In genomic region chr12:107093547-107094448, GRCh38 we compare ENCODE assay signal across 8 cellular contexts. TPM values are rescaled to one million over a fixed set of nuclear protein-coding genes. Genes with fewer than 3 reads are reported as not detected.
DNase-seq lines count a peak whose midpoint lies in the region; ATAC-seq and TF ChIP-seq lines count a peak whose summit lies in the region.

Gene CRY1, minus strand, starts transcription at chr12:107093549. Its CDS starts 588 bp downstream, at chr12:107092961.

- peak; percentile 82 for ATAC-seq in GM21737 (IDR thresholded peaks at IDR 0.05; ENCODE audit: unreplicated experiment)
- ATAC-seq in activated T-helper 17 cell treated with anti-CD3 and anti-CD28 coated beads, Interleukin-2, amount 50 U/mL, for 72 hours (replicated peaks), result peak; percentile 89
- peak; percentile 84 to 85 for ATAC-seq in naive B cell (ENCODE audit: low read depth in 2 of 2)

- H3K27ac Mint-ChIP-seq in activated T-helper 17 cell treated with anti-CD3 and anti-CD28 coated beads, Interleukin-2, amount 50 U/mL, for 72 hours, result no peak within 1 kb of the TSS
- peak within 1 kb of the TSS in 2 of 6 donors; percentile 20 to 98 for H3K27ac Mint-ChIP-seq in naive B cell

- H3K4me3 ChIP-seq in fibroblast of mammary gland (ENCODE audit: control insufficient read depth, low read depth, low read length), result peak within 1 kb of the TSS; percentile 85

- H3K4me1 Mint-ChIP-seq in activated T-helper 17 cell treated with anti-CD3 and anti-CD28 coated beads, Interleukin-2, amount 50 U/mL, for 72 hours, result no peaks in the 10 kb centered on the region
- peaks cover 4 to 11% (median 9%) of the 10 kb centered on the region in 3 donors for H3K4me1 Mint-ChIP-seq in naive B cell

- H3K27ac ChIP-seq in RWPE1, result peak within 1 kb of the TSS; percentile 86

- no peak for TF ChIP-seq CTCF in RWPE1 (conservative IDR thresholded peaks at IDR 0.05; ENCODE audit: low read depth)
- no peak for TF ChIP-seq CTCF in fibroblast of mammary gland (conservative IDR thresholded peaks at IDR 0.05; ENCODE audit: control insufficient read depth, insufficient read depth, low read depth, low read length)

- no peaks in the 10 kb centered on the region for H3K9me3 Mint-ChIP-seq in activated T-helper 17 cell treated with anti-CD3 and anti-CD28 coated beads, Interleukin-2, amount 50 U/mL, for 72 hours
- peaks cover 0 to 15% (median 9%) of the 10 kb centered on the region in 7 donors for H3K9me3 Mint-ChIP-seq in naive B cell

- DNase-seq in DMS 273 treated with DMSO at 0.1 percent for 48 hours (lab: John Stamatoyannopoulos, UW), result peak; percentile 66
- peak; percentile 86 to 91 for DNase-seq in Kasumi-1 (lab: John Stamatoyannopoulos, UW)
- peak; percentile 92 for DNase-seq in RWPE1 (ENCODE audit: low spot score)
- DNase-seq in fibroblast of mammary gland (ENCODE audit: low read depth), result peak; percentile 91
- DNase-seq in naive B cell, result peak; percentile 91
- peak; percentile 86 to 87 for DNase-seq in stimulated activated CD8-positive, alpha-beta memory T cell treated with anti-CD3 and anti-CD28 coated beads, Interleukin-7, amount 100 ng/mL, for 48 hours (ENCODE audit: extremely low read depth in 1 of 2, low read depth in 1 of 2)

- peaks cover 4% of the 10 kb centered on the region for H3K27me3 Mint-ChIP-seq in activated T-helper 17 cell treated with anti-CD3 and anti-CD28 coated beads, Interleukin-2, amount 50 U/mL, for 72 hours
- peaks cover 14 to 20% (median 15%) of the 10 kb centered on the region in 3 donors for H3K27me3 Mint-ChIP-seq in naive B cell

- H3K4me3 Mint-ChIP-seq in activated T-helper 17 cell treated with anti-CD3 and anti-CD28 coated beads, Interleukin-2, amount 50 U/mL, for 72 hours, result no peak within 1 kb of the TSS
- peak within 1 kb of the TSS in 1 of 8 donors; percentile 98 for H3K4me3 Mint-ChIP-seq in naive B cell

- no peaks in the 10 kb centered on the region for H3K36me3 Mint-ChIP-seq in activated T-helper 17 cell treated with anti-CD3 and anti-CD28 coated beads, Interleukin-2, amount 50 U/mL, for 72 hours (ENCODE audit: low read depth)
- H3K36me3 Mint-ChIP-seq in naive B cell, result peaks cover 0 to 6% of the 10 kb centered on the region in 2 donors

- POLR2A ChIA-PET in RWPE1 (lab: Yijun Ruan, JAX; ENCODE audit: low non-redundant PET), result no interaction called here

- CTCF ChIA-PET in RWPE1 (lab: Yijun Ruan, JAX), result interaction anchor here (1.1 kb wide), 1 partner anchor 19 kb away, joined by 3 read pairs; no protein-coding TSS in a partner anchor

RNA-seq across cellular contexts. Expression of gene CRY1, which starts in this region (rescaled TPM):
- 10 to 100 TPM; 14.6 to 21.6 TPM for total RNA-seq in activated T-helper 17 cell treated with anti-CD3 and anti-CD28 coated beads, Interleukin-2, amount 50 U/mL, for 72 hours
- 10 to 100 TPM; 11.5 to 18.7 (median 14.5) TPM for polyA plus RNA-seq in naive B cell (ENCODE audit: low read depth in 6 of 6)

Comparison
In these comparisons a context has a peak if more than half of its experiments do, and no peak if none do; other contexts are left out.
1. Peak in every context shown above with its lines: DNase-seq, ATAC-seq, H3K4me3 ChIP-seq and H3K27ac ChIP-seq.